Comparison of ENCODE assay signal across 8 cellular contexts in the genomic region with DNA sequence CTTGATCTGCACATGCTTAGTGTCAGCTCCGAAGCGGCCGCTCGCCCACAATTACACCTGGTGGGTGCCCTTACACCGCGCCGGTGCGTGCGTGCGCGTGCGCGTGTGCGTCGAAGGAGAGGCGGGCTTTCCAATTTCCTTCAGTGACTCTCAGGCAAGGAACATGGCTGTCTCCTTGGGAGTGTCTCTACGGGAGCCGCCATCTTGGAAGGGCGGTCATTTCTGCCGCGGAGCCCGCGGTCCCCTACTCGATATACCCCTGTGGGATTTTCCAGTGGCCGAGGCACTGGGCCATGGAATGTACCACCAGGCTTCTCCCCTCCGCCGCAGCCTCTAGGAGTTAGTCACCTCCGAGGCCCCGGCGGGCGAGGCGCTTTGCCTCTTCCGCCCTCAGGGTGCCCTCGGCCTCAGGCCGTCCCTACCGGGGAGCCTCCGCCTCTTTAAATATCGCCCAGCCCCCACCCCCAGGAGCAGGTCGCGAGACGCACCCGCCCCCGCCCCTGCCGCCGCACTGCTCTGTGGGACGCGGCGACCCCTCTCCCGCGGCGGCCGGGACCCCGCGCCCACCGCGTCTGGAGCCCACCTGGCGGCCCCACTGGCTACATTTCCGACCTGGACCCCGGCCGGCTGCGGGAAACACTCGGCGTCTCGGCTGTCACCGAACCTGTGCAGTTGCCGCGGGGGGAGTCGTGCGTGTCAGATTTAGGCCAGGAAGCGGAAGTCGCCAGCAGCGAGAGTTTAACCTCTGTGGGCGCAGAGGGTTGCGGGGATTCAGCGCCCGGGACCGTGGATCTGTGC. TPM values are rescaled to one million over a fixed set of nuclear protein-coding genes. Genes with fewer than 3 reads are reported as not detected.
A peak's percentile ranks its signal among the peaks of the same experiment; 100 is the strongest.
DNase-seq lines count a peak whose midpoint lies in the region; ATAC-seq and TF ChIP-seq lines count a peak whose summit lies in the region.

A gene (minus strand): TSS at position 711 of the 798 bp plus-strand sequence. CDS start 15,741 bp downstream, outside the sequence.

- peak within 1 kb of the TSS; percentile 80 for H3K4me3 ChIP-seq in IMR-90 (ENCODE audit: insufficient read depth, low read depth, low read length)
- peak within 1 kb of the TSS; percentile 99 for H3K4me3 ChIP-seq in OCI-LY3 (ENCODE audit: low read length)

- H3K27ac ChIP-seq in IMR-90 (ENCODE audit: insufficient read depth, low read length) (peak within 1 kb of the TSS; percentile 93), OCI-LY3 (ENCODE audit: low read length) (peak within 1 kb of the TSS; percentile 85), epithelial cell of prostate (peak within 1 kb of the TSS; percentile 83)

- H4K8ac ChIP-seq in IMR-90 (ENCODE audit: low read depth in 2 of 2, low read length in 2 of 2): peak within 1 kb of the TSS; percentile 38 to 96

- H3K4me2 ChIP-seq in IMR-90 (ENCODE audit: low read depth, low read length) (peak within 1 kb of the TSS; percentile 97), OCI-LY3 (ENCODE audit: low read length) (peak within 1 kb of the TSS; percentile 97)

- H3K9ac ChIP-seq in IMR-90 (ENCODE audit: low read depth, low read length): peak within 1 kb of the TSS; percentile 91
- peak within 1 kb of the TSS; percentile 93 for H3K9ac ChIP-seq in OCI-LY3 (ENCODE audit: low read length)

- H3K56ac ChIP-seq in IMR-90 (ENCODE audit: extremely low read depth, insufficient read depth, low read length): peak within 1 kb of the TSS; percentile 89

- peak within 1 kb of the TSS; percentile 3; the same call in 1 of the 3 replicates for H2BK15ac ChIP-seq in IMR-90 (ENCODE audit: low read depth, low read length)

- in situ Hi-C loops in IMR-90 (cut with MboI; ENCODE audit: low sequenced_read_pairs): no loop called here

- no peak for TF ChIP-seq POLR2A in IMR-90 (IDR thresholded peaks at IDR 0.05; ENCODE audit: low read depth, low read length)

- H2AK9ac ChIP-seq in IMR-90 (replicated peaks; ENCODE audit: low read depth, low read length, poor library complexity): peak within 1 kb of the TSS; percentile 82

- no peaks in the 10 kb centered on the region for H4K20me1 ChIP-seq in IMR-90 (ENCODE audit: insufficient read depth, low read length)
- no peaks in the 10 kb centered on the region for H4K20me1 ChIP-seq in OCI-LY3 (ENCODE audit: insufficient read depth, low read length)

- peak within 1 kb of the TSS; percentile 52; the same call in 1 of the 2 replicates for H2AK5ac ChIP-seq in IMR-90 (ENCODE audit: low read depth, low read length)

- H3K36me3 ChIP-seq in IMR-90 (ENCODE audit: control insufficient read depth, insufficient read depth, low read length) (no peaks in the 10 kb centered on the region), OCI-LY3 (replicated peaks; ENCODE audit: low read depth, low read length) (peaks cover 3% of the 10 kb centered on the region)

- H3K14ac ChIP-seq in IMR-90 (replicated peaks; ENCODE audit: low read depth, low read length): peak within 1 kb of the TSS; percentile 77

- H4K91ac ChIP-seq in IMR-90 (ENCODE audit: insufficient read depth, low read depth, low read length): peak within 1 kb of the TSS; percentile 86

- peak within 1 kb of the TSS; percentile 85 for H3K23ac ChIP-seq in IMR-90 (ENCODE audit: low read depth, low read length)

- dilution Hi-C loops in IMR-90 (cut with HindIII; ENCODE audit: low sequenced_read_pairs, unreplicated experiment): no loop called here

- H4K5ac ChIP-seq in IMR-90 (ENCODE audit: low read depth, low read length): peak within 1 kb of the TSS; percentile 95

- CTCF ChIA-PET in IMR-90 (lab: Yijun Ruan, JAX): no interaction called here

- H2BK120ac ChIP-seq in IMR-90 (ENCODE audit: low read depth, low read length): peak within 1 kb of the TSS; percentile 50

- H2AFZ ChIP-seq in IMR-90 (replicated peaks; ENCODE audit: low read length, poor library complexity): peak within 1 kb of the TSS; percentile 92
- H2AFZ ChIP-seq in OCI-LY3 (ENCODE audit: low read depth, low read length): peak within 1 kb of the TSS; percentile 91

- ATAC-seq in GM21529 (IDR thresholded peaks at IDR 0.05; ENCODE audit: unreplicated experiment): peak; percentile 85
- peak; percentile 90 for ATAC-seq in IMR-90 (ENCODE audit: low read depth)

- peak within 1 kb of the TSS; percentile 60; the same call in 1 of the 2 replicates for H3K18ac ChIP-seq in IMR-90 (ENCODE audit: low read depth, low read length)

- no peaks in the 10 kb centered on the region for H3K9me1 ChIP-seq in IMR-90 (ENCODE audit: insufficient read depth, low read length)

- no peak within 1 kb of the TSS for H2BK20ac ChIP-seq in IMR-90 (ENCODE audit: low read depth, low read length)

- WGBS in IMR-90 (ENCODE audit: extremely low coverage in 2 of 2, insufficient read length in 1 of 2), 2 experiments: 51% methylated on average over 20 of the region's 77 CpGs; no CpG with 5 or more reads in 1 of the 2 experiments

- intact Hi-C loops in IMR-90 (cut with micrococcal nuclease): loop anchor here (5.0 kb wide), 1 partner anchor 290 kb away; a partner anchor contains a TSS

- peaks cover 0 to 28% of the 10 kb centered on the region in 2 experiments; a peak in 3 of 4 replicates for H3K79me1 ChIP-seq in IMR-90 (ENCODE audit: low read depth in 1 of 2, low read length in 2 of 2)

- TF ChIP-seq CTCF in IMR-90 (conservative IDR thresholded peaks at IDR 0.05; ENCODE audit: low read depth, low read length) (no peak), OCI-LY3 (IDR thresholded peaks at IDR 0.05; ENCODE audit: low read depth, low read length) (no peak)

- H3K27me3 ChIP-seq in IMR-90 (ENCODE audit: control insufficient read depth, insufficient read depth, low read length): no peaks in the 10 kb centered on the region
- no peaks in the 10 kb centered on the region for H3K27me3 ChIP-seq in OCI-LY3 (ENCODE audit: low read depth, low read length)

- peaks cover 2% of the 10 kb centered on the region for H3K4me1 ChIP-seq in IMR-90 (ENCODE audit: control insufficient read depth, insufficient read depth, low read length)
- peaks cover 20% of the 10 kb centered on the region for H3K4me1 ChIP-seq in OCI-LY3 (ENCODE audit: low read length)

- no peak for TF ChIP-seq RAD21 in IMR-90 (IDR thresholded peaks at IDR 0.05; ENCODE audit: low read length)

- no peaks in the 10 kb centered on the region for H3K9me3 ChIP-seq in IMR-90 (ENCODE audit: control insufficient read depth, insufficient read depth, low read length)
- no peaks in the 10 kb centered on the region for H3K9me3 ChIP-seq in OCI-LY3 (ENCODE audit: insufficient read depth, low read length)

- peaks cover 62% of the 10 kb centered on the region for H3K79me2 ChIP-seq in OCI-LY3 (ENCODE audit: low read length)

- peak; percentile 95 for DNase-seq in DMS 273 (lab: John Stamatoyannopoulos, UW; ENCODE audit: unreplicated experiment)
- peak; percentile 78 for DNase-seq in IMR-90
- DNase-seq in activated T-cell treated with anti-CD3 and anti-CD28 coated beads for 24 hours (ENCODE audit: low read depth): peak; percentile 71
- peak; percentile 27 for DNase-seq in epithelial cell of prostate (ENCODE audit: low read depth, low spot score)
- peak; percentile 63 for DNase-seq in mucosa of gallbladder (ENCODE audit: low spot score)
- peak; percentile 54 for DNase-seq in stimulated activated CD8-positive, alpha-beta memory T cell treated with anti-CD3 and anti-CD28 coated beads, Interleukin-4, amount 100 ng/mL, for 24 hours (ENCODE audit: low read depth)

- peak within 1 kb of the TSS; percentile 83 for H2BK5ac ChIP-seq in IMR-90 (ENCODE audit: low read depth, low read length, poor library complexity, severe bottlenecking)

- no TSS peak for BruUV-seq in IMR-90 (replicated peaks; lab: Mats Ljungman, UMichigan)

- POLR2A ChIA-PET in IMR-90 (lab: Charles Lee; ENCODE audit: unreplicated experiment): interaction anchor here (0.6 kb wide), 2 partner anchors 31 to 40 kb away, joined by 3 to 9 read pairs; no protein-coding TSS in a partner anchor

- peak within 1 kb of the TSS; percentile 73 for H3K4ac ChIP-seq in IMR-90 (ENCODE audit: low read depth, low read length)

TF ChIP-seq in IMR-90, 13 proteins besides CTCF, POLR2A, EP300 and RAD21:
- TF ChIP-seq MXI1 (IDR thresholded peaks at IDR 0.05; ENCODE audit: borderline replicate concordance, low read depth, low read length) (peak; percentile 69; the same call in 1 of the 2 replicates), BHLHE40 (IDR thresholded peaks at IDR 0.05; ENCODE audit: low read depth, low read length) (peak; percentile 38; the same call in 1 of the 2 replicates), NFE2L2 (IDR thresholded peaks at IDR 0.05; ENCODE audit: low read depth, low read length) (no peak)
TF ChIP-seq in IMR-90: peak in this region for 2.

RNA-seq across cellular contexts. Expression of the gene that starts here (rescaled TPM):
- total RNA-seq in IMR-90 (2012; rRNA removed) (7.8 and 8.1 TPM in 2 replicates), mucosa of gallbladder (11.1 TPM)
- 2.8 and 3.0 TPM in 2 replicates for polyA plus RNA-seq in IMR-90 (2012; rRNA removed)
- 0.88 and 0.90 TPM in 2 replicates for polyA plus RNA-seq in IMR-90 (2012; cell fraction: cytosol; rRNA removed)
- polyA plus RNA-seq in IMR-90 (2012; cell fraction: nucleus; rRNA removed; ENCODE audit: low replicate concordance): 1.8 and 6.5 TPM in 2 replicates

Comparison
In these comparisons a context has a peak if more than half of its experiments do, and no peak if none do; other contexts are left out.
1. Peak in every context shown above with its lines: DNase-seq, ATAC-seq, H3K4me3 ChIP-seq and H3K27ac ChIP-seq.
2. DNase-seq: peak in every context shown above with its lines; median percentile 95 in DMS 273; 78 in IMR-90; 71 in activated T-cell treated with anti-CD3 and anti-CD28 coated beads for 24 hours; 63 in mucosa of gallbladder; 54 in stimulated activated CD8-positive, alpha-beta memory T cell treated with anti-CD3 and anti-CD28 coated beads, Interleukin-4, amount 100 ng/mL, for 24 hours; 27 in epithelial cell of prostate.